1 cellular context compared by ENCODE assay signal in genomic region chr21:45078877-45079281, GRCh38.
TF ChIP-seq lines count a peak whose summit lies in the region.

No MANE protein-coding gene starts in this region.

TF ChIP-seq in IMR-90, 13 proteins besides CTCF, POLR2A, EP300 and RAD21 (continued from another document):
- TF ChIP-seq MXI1 (IDR thresholded peaks at IDR 0.05; ENCODE audit: borderline replicate concordance, low read depth, low read length) (no peak), MAZ (IDR thresholded peaks at IDR 0.05; ENCODE audit: borderline replicate concordance, low read depth, low read length) (no peak), CHD1 (IDR thresholded peaks at IDR 0.05; ENCODE audit: low read depth, low read length) (no peak), CEBPB (IDR thresholded peaks at IDR 0.05; ENCODE audit: low read depth, low read length) (peak; percentile 98)
